Comparison of ENCODE assay signal across 1 cellular context in genomic region chr4:80266902-80267380, GRCh38.
TF ChIP-seq lines count a peak whose summit lies in the region.

No MANE protein-coding gene starts in this region.

TF ChIP-seq in WTC11, 78 proteins besides CTCF, POLR2A, EP300 and RAD21 (continued from another document):
- no peak for TF ChIP-seq ZNF423 (CRISPR knock-in tag; IDR thresholded peaks at IDR 0.05)
- TF ChIP-seq CBFB (CRISPR knock-in tag; IDR thresholded peaks at IDR 0.05; ENCODE audit: low read depth), result no peak
